Comparison of ENCODE assay signal across 1 cellular context in genomic region chr16:53433930-53434435, GRCh38.
TF ChIP-seq lines count a peak whose summit lies in the region.

No MANE protein-coding gene starts in this region.

TF ChIP-seq in HCT116, 20 proteins besides CTCF, POLR2A, EP300 and RAD21 (continued from another document):
- TF ChIP-seq REST (IDR thresholded peaks at IDR 0.05; ENCODE audit: low read depth) (no peak), CEBPB (IDR thresholded peaks at IDR 0.05; ENCODE audit: low read depth) (no peak), JUND (IDR thresholded peaks at IDR 0.05) (no peak), ZFX (IDR thresholded peaks at IDR 0.05) (no peak), EZH2 (IDR thresholded peaks at IDR 0.05) (no peak), ATF3 (IDR thresholded peaks at IDR 0.05) (no peak), CBX3 (IDR thresholded peaks at IDR 0.05; ENCODE audit: low read depth) (no peak), ZNF274 (IDR thresholded peaks at IDR 0.05; ENCODE audit: low read depth, low read length) (no peak), YY1 (IDR thresholded peaks at IDR 0.05; ENCODE audit: extremely low read depth, insufficient replicate concordance, low read depth, low read length) (no peak), EZH2phosphoT487 (IDR thresholded peaks at IDR 0.05; ENCODE audit: borderline replicate concordance) (no peak), FOSL1 (IDR thresholded peaks at IDR 0.05; ENCODE audit: low read depth) (no peak), EGR1 (IDR thresholded peaks at IDR 0.05; ENCODE audit: low read depth) (no peak), TCF7L2 (IDR thresholded peaks at IDR 0.05; ENCODE audit: borderline replicate concordance, extremely low read depth, insufficient read depth, insufficient read length) (peak; percentile 85), SIN3A (IDR thresholded peaks at IDR 0.05; ENCODE audit: low read depth) (no peak), POLR2AphosphoS5 (IDR thresholded peaks at IDR 0.05; ENCODE audit: low read depth, low read length) (no peak)
- TF ChIP-seq, protein P1, sequence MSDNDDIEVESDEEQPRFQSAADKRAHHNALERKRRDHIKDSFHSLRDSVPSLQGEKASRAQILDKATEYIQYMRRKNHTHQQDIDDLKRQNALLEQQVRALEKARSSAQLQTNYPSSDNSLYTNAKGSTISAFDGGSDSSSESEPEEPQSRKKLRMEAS (IDR thresholded peaks at IDR 0.05), result no peak
